1 cellular context compared by ENCODE assay signal in genomic region chr2:188833331-188833730, GRCh38.
TF ChIP-seq lines count a peak whose summit lies in the region.

No MANE protein-coding gene starts in this region.

TF ChIP-seq in GM23338, 12 proteins besides CTCF, POLR2A, EP300 and RAD21 (continued from another document):
- TF ChIP-seq REST (IDR thresholded peaks at IDR 0.05; ENCODE audit: unreplicated experiment) (no peak), ZNF331 (CRISPR knock-in tag; IDR thresholded peaks at IDR 0.05; ENCODE audit: low read depth) (no peak), EZH2 (IDR thresholded peaks at IDR 0.05; ENCODE audit: low read depth, unreplicated experiment) (no peak), ZNF114 (CRISPR knock-in tag; IDR thresholded peaks at IDR 0.05) (no peak), NANOG (IDR thresholded peaks at IDR 0.05; ENCODE audit: borderline replicate concordance) (no peak)
